ENCODE assay signal across 28 cellular contexts in the genomic region with DNA sequence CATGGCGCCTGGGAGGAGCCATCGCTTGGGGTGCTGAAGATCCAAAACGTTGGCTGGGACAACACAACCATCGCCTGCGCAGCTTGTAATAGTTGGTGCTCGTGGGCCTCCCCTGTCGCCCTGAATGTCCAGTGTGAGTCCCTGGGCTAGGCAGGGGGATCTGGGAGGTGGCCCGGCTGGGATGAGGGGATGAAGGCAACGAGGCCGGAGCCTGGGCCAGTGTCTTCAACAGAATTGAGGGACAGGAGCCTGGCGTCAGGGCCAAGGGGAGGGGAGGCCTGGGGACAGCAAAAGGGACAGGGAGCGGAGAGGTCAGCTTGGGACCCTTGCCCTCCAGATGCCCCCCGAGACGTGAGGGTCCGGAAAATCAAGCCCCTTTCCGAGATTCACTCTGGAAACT. TPM values are rescaled to one million over a fixed set of nuclear protein-coding genes. Genes with fewer than 3 reads are reported as not detected.
DNase-seq lines count a peak whose midpoint lies in the region; ATAC-seq and TF ChIP-seq lines count a peak whose summit lies in the region.
"Had no signal": no experiment of that assay in that cellular context is flagged by ENCODE, and none has a peak within 500 bp of the region (broad histone marks: within the 10 kb centered on the region; RNA-seq: fewer than 3 reads in every experiment).

No MANE protein-coding gene starts in this region.

- peaks cover 79% of the 10 kb centered on the region for H4K20me1 ChIP-seq in BLaER1
- peaks cover 42% of the 10 kb centered on the region for H4K20me1 ChIP-seq in DOHH2 (ENCODE audit: control insufficient read depth, insufficient read depth, low read depth, low read length)

- TF ChIP-seq POLR2A in spleen (IDR thresholded peaks at IDR 0.05), result no peak

- H3K4me1 Mint-ChIP-seq in dendritic cell treated with granulocyte-macrophage colony-stimulating factor and Interleukin-4, amounts not matched to agents 40 ng/mL and 50 ng/mL, for 4 days (ENCODE audit: low read depth), result peaks cover 35% of the 10 kb centered on the region
- H3K4me1 Mint-ChIP-seq: GM23338 had no signal

- peaks cover 66% of the 10 kb centered on the region for H3F3A ChIP-seq in DOHH2 (ENCODE audit: control insufficient read depth, insufficient read depth)

- H3K4me1 ChIP-seq in BLaER1 (peaks cover 100% of the 10 kb centered on the region), DOHH2 (ENCODE audit: control insufficient read depth, low read length) (peaks cover 97% of the 10 kb centered on the region), spleen (peaks cover 1 to 99% (median 42%) of the 10 kb centered on the region in 6 donors)
- H3K4me1 ChIP-seq: BE2C, HAP-1 had no signal

- no peak for TF ChIP-seq CTCF in DOHH2 (IDR thresholded peaks at IDR 0.05; ENCODE audit: low read depth, low read length, poor library complexity, severe bottlenecking)
- no peak for TF ChIP-seq CTCF in spleen (IDR thresholded peaks at IDR 0.05 in 8 of 11, conservative IDR thresholded peaks at IDR 0.05 in 3 of 11)

- 87 to 92% (median 92%) methylated on average over 16 of the region's 16 CpGs for WGBS in spleen, 5 donors

- H3K9me3 Mint-ChIP-seq in dendritic cell treated with granulocyte-macrophage colony-stimulating factor and Interleukin-4, amounts not matched to agents 40 ng/mL and 50 ng/mL, for 4 days, result no peaks in the 10 kb centered on the region
- H3K9me3 Mint-ChIP-seq: CD4-positive, CD25-positive, alpha-beta regulatory T cell; GM23338; HFFc6 had no signal

- peak overlapping the region; percentile 52 for H3K27ac Mint-ChIP-seq in dendritic cell treated with granulocyte-macrophage colony-stimulating factor and Interleukin-4, amounts not matched to agents 40 ng/mL and 50 ng/mL, for 4 days
- H3K27ac Mint-ChIP-seq: CD4-positive, CD25-positive, alpha-beta regulatory T cell; GM23338; HFFc6 had no signal

- H3K4me2 ChIP-seq in BLaER1 (peak overlapping the region; percentile 58), DOHH2 (ENCODE audit: low read length) (peak overlapping the region; percentile 7; the same call in 1 of the 2 replicates)
- H3K4me2 ChIP-seq: GM23338, KMS-11 had no signal

- H3K27me3 ChIP-seq in BLaER1 (no peaks in the 10 kb centered on the region), DOHH2 (ENCODE audit: control insufficient read depth, low read length) (no peaks in the 10 kb centered on the region), spleen (replicated peaks in 1 of 7) (peaks cover 0 to 7% (median 0%) of the 10 kb centered on the region in 7 donors)
- H3K27me3 ChIP-seq: BE2C had no signal

- 0 out of 2 replicates have a peak overlapping the region, but pooled peaks have one; percentile 1 for H3K9ac ChIP-seq in BLaER1
- H3K9ac ChIP-seq: KMS-11 had no signal

- H3K79me2 ChIP-seq in DOHH2 (ENCODE audit: control insufficient read depth, low read length), result peaks cover 45% of the 10 kb centered on the region

- H3K36me3 Mint-ChIP-seq in dendritic cell treated with granulocyte-macrophage colony-stimulating factor and Interleukin-4, amounts not matched to agents 40 ng/mL and 50 ng/mL, for 4 days (ENCODE audit: low read depth), result no peaks in the 10 kb centered on the region
- H3K36me3 Mint-ChIP-seq: CD4-positive, CD25-positive, alpha-beta regulatory T cell had no signal

- DNase-seq in spleen (peak; percentile 68), posterior vena cava (ENCODE audit: low spot score) (no peak)
- no peak for DNase-seq in activated CD4-positive, CD25-positive, alpha-beta regulatory T cell treated with anti-CD3 and anti-CD28 coated beads, Interleukin-2, amount 50 U/mL, for 72 hours
- DNase-seq: BE2C; CD4-positive, CD25-positive, alpha-beta regulatory T cell; DMS153; DND-41; HFFc6; IMR-90; MM.1S; NCI-H1694; NCI-H2029 treated with DMSO at 0.1 percent for 48 hours; NCI-H2227 treated with DMSO at 0.1 percent for 48 hours; NCI-H526 treated with DMSO at 0.1 percent for 48 hours; SIG-M5 had no signal

- no peaks in the 10 kb centered on the region for H3K9me2 ChIP-seq in DOHH2 (replicated peaks; ENCODE audit: control insufficient read depth, low read length)

- peaks cover 100% of the 10 kb centered on the region for H3K36me3 ChIP-seq in BLaER1
- peaks cover 100% of the 10 kb centered on the region for H3K36me3 ChIP-seq in DOHH2 (ENCODE audit: control insufficient read depth, low read length)
- peaks cover 0 to 94% (median 4%) of the 10 kb centered on the region in 6 donors for H3K36me3 ChIP-seq in spleen
- H3K36me3 ChIP-seq: BE2C, HAP-1 had no signal

- H3K27me3 Mint-ChIP-seq in dendritic cell treated with granulocyte-macrophage colony-stimulating factor and Interleukin-4, amounts not matched to agents 40 ng/mL and 50 ng/mL, for 4 days, result peaks cover 40% of the 10 kb centered on the region

- ATAC-seq in HG03432 (IDR thresholded peaks at IDR 0.05; ENCODE audit: unreplicated experiment) (no peak), HG02973 (IDR thresholded peaks at IDR 0.05; ENCODE audit: unreplicated experiment) (no peak)
- ATAC-seq: GM23338, Panc1 had no signal

- H3K9me3 ChIP-seq in BLaER1, result no peaks in the 10 kb centered on the region
- no peaks in the 10 kb centered on the region for H3K9me3 ChIP-seq in DOHH2 (ENCODE audit: control insufficient read depth, insufficient read depth, low read length)
- H3K9me3 ChIP-seq in spleen, result no peaks in the 10 kb centered on the region
- H3K9me3 ChIP-seq: BE2C, HAP-1 had no signal

- no peak overlapping the region for H3K4me3 Mint-ChIP-seq in dendritic cell treated with granulocyte-macrophage colony-stimulating factor and Interleukin-4, amounts not matched to agents 40 ng/mL and 50 ng/mL, for 4 days
- H3K4me3 Mint-ChIP-seq: CD4-positive, CD25-positive, alpha-beta regulatory T cell; GM23338; HFFc6 had no signal

- H3K4me3 ChIP-seq in BLaER1 (no peak overlapping the region), DOHH2 (ENCODE audit: low read length) (no peak overlapping the region), spleen (no peak overlapping the region)
- H3K4me3 ChIP-seq: GM23338, HAP-1, SK-N-MC had no signal

- peak overlapping the region; percentile 39; the same call in 1 of the 2 replicates for H3K27ac ChIP-seq in BLaER1
- no peak overlapping the region for H3K27ac ChIP-seq in DOHH2 (ENCODE audit: low read depth, low read length)
- no peak overlapping the region for H3K27ac ChIP-seq in spleen
- H3K27ac ChIP-seq: KMS-11, RWPE1, SK-N-MC had no signal

- intact Hi-C loops in dendritic cell treated with granulocyte-macrophage colony-stimulating factor and Interleukin-4, amounts not matched to agents 40 ng/mL and 50 ng/mL, for 4 days (cut with micrococcal nuclease), result no loop called here
- intact Hi-C loops in spleen (cut with DNase I; ENCODE audit: low total_unique reads), result no loop called here
- intact Hi-C loops in posterior vena cava (cut with DNase I), result no loop called here

RNA-seq across cellular contexts. Expression of gene FFAR1, which starts 6.7 kb away (rescaled TPM):
- total RNA-seq in spleen, result under 1 TPM in 4 of 7 donors, not detected in 3; 0.16 to 0.32 (median 0.28) TPM
- under 1 TPM; 0.18 to 0.52 (median 0.26) TPM for polyA plus RNA-seq in spleen
- not detected for total RNA-seq in posterior vena cava
- total RNA-seq: A673; CD4-positive, CD25-positive, alpha-beta regulatory T cell; GM23338; HFFc6; IMR-90; NCI-H460 had no signal
- polyA plus RNA-seq: CD4-positive, CD25-positive, alpha-beta regulatory T cell; GM23338; IMR-90 had no signal

RNA-seq across cellular contexts. Expression of gene CD22, which starts 12.0 kb away (rescaled TPM):
- 100 to 1,000 TPM; 251 to 446 (median 339) TPM for total RNA-seq in spleen
- 100 to 1,000 TPM; 292 to 445 (median 394) TPM for polyA plus RNA-seq in spleen
- 1 to 10 TPM; 3.7 to 5.6 TPM for total RNA-seq in posterior vena cava
- total RNA-seq: A673, NCI-H460 had no signal

RNA-seq across cellular contexts. Expression of gene FFAR3, which starts 17.3 kb away (rescaled TPM):
- total RNA-seq in spleen (1 to 10 TPM in 4 of 7 donors, under 1 TPM in 2, not detected in 1; 0.55 to 3.2 (median 2.0) TPM), posterior vena cava (under 1 TPM in 1 of 2 donors, not detected in 1; 0.14 TPM)
- polyA plus RNA-seq in spleen, result under 1 TPM; 0.30 to 0.45 (median 0.33) TPM
- total RNA-seq: HFFc6, IMR-90, NCI-H460 had no signal
- polyA plus RNA-seq: GM23338, IMR-90 had no signal

RNA-seq across cellular contexts. Expression of gene GPR42, which starts 29.9 kb away (rescaled TPM):
- total RNA-seq in spleen (under 1 TPM in 3 of 7 donors, not detected in 4; 0.60 to 0.67 (median 0.66) TPM), posterior vena cava (under 1 TPM in 1 of 2 donors, not detected in 1; 0.28 TPM)
- polyA plus RNA-seq in spleen, result under 1 TPM in 1 of 3 donors, not detected in 2; 0.09 TPM
- total RNA-seq: A673; CD4-positive, CD25-positive, alpha-beta regulatory T cell; GM23338; HFFc6; IMR-90; NCI-H460 had no signal
- polyA plus RNA-seq: CD4-positive, CD25-positive, alpha-beta regulatory T cell; GM23338; IMR-90 had no signal

RNA-seq across cellular contexts. Expression of gene MAG, which starts 49.0 kb away (rescaled TPM):
- total RNA-seq in spleen (10 to 100 TPM in 3 of 7 donors, under 1 TPM in 2, not detected in 2; 0.26 to 55.2 (median 35.1) TPM), posterior vena cava (not detected)
- polyA plus RNA-seq in spleen, result under 1 TPM; 0.07 to 0.42 (median 0.16) TPM
- total RNA-seq: A673; CD4-positive, CD25-positive, alpha-beta regulatory T cell; HFFc6; IMR-90; NCI-H460 had no signal
- polyA plus RNA-seq: IMR-90 had no signal

Comparison
In these comparisons a context has a peak if more than half of its experiments do, and no peak if none do; other contexts are left out.
1. RNA of gene CD22, which starts 12.0 kb away (total RNA-seq): 251 to 446 TPM in spleen; 3.7 to 5.6 TPM in posterior vena cava; every median in the first group is over 10 times any median in the second.